In the genomic region with DNA sequence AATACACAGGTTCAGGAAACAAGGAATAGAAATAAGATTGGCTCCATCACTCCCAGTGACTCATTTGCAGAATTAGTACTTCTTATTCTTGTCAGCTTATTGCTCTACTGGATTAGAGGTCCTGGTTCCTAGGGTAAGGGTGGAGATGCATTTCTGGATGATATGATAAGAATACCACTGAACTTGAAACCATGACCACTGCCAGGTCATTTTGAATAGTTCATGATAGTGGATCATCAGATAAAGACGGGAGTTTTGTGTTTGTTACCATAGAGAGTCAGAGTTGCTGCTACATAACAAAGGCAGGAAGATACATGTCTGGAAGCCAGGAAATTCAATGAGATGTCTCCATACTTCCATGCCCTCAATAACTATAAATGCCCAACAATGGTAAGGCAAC, we compare ENCODE assay signal across 16 cellular contexts.
"Had no signal": no experiment of that assay in that cellular context is flagged by ENCODE, and none has a peak within 500 bp of the region (broad histone marks: within the 10 kb centered on the region; RNA-seq: fewer than 3 reads in every experiment).

No MANE protein-coding gene starts in this region.

- H3K4me3 ChIP-seq: dorsolateral prefrontal cortex, gastrocnemius medialis, tibial nerve had no signal

- FAIRE-seq: kidney, TTC549 had no signal

- H3K9me3 ChIP-seq: gastrocnemius medialis, tibial nerve had no signal

- H3K27ac Mint-ChIP-seq: activated CD4-positive, alpha-beta T cell treated with anti-CD3 and anti-CD28 coated beads, Interleukin-2, amount 10 ng/mL, durations not matched to agents 7 days and 5 days; activated naive CD8-positive, alpha-beta T cell; natural killer cell treated with Interleukin-12 subunit alpha and Interleukin-12 subunit beta and Interleukin-15 and Interleukin-18, amount 100 ng/mL, for 72 hours had no signal

- DNase-seq: activated CD4-positive, alpha-beta T cell treated with anti-CD3 and anti-CD28 coated beads, Interleukin-2, amount 10 ng/mL, durations not matched to agents 7 days and 5 days; activated gamma-delta T cell treated with Interleukin-2 at 50 U/mL for 16 hours; dorsolateral prefrontal cortex; gastrocnemius medialis; kidney; left ventricle myocardium superior; mesendoderm; posterior cingulate gyrus; retina; stimulated activated CD4-positive, alpha-beta T cell treated with anti-CD3 and anti-CD28 coated beads, Interleukin-15, amount 100 ng/mL, for 24 hours; stimulated activated CD4-positive, alpha-beta T cell treated with anti-CD3 and anti-CD28 coated beads, Interleukin-4, amount 100 ng/mL, for 24 hours; stimulated activated naive CD4-positive, alpha-beta T cell had no signal

- H3K36me3 Mint-ChIP-seq: activated naive CD8-positive, alpha-beta T cell had no signal

- ATAC-seq: gastrocnemius medialis; left ventricle myocardium superior; natural killer cell treated with Interleukin-12 subunit alpha and Interleukin-12 subunit beta and Interleukin-15 and Interleukin-18, amount 100 ng/mL, for 72 hours had no signal

- H3K27ac ChIP-seq: dorsolateral prefrontal cortex, gastrocnemius medialis, tibial nerve had no signal

- H3K4me3 Mint-ChIP-seq: activated CD4-positive, alpha-beta T cell treated with anti-CD3 and anti-CD28 coated beads, Interleukin-2, amount 10 ng/mL, durations not matched to agents 7 days and 5 days; activated naive CD8-positive, alpha-beta T cell; natural killer cell treated with Interleukin-12 subunit alpha and Interleukin-12 subunit beta and Interleukin-15 and Interleukin-18, amount 100 ng/mL, for 72 hours had no signal

- H3K27me3 ChIP-seq: gastrocnemius medialis, tibial nerve had no signal

- H3K4me1 ChIP-seq: gastrocnemius medialis, tibial nerve had no signal

- H3K4me1 Mint-ChIP-seq: activated CD4-positive, alpha-beta T cell treated with anti-CD3 and anti-CD28 coated beads, Interleukin-2, amount 10 ng/mL, durations not matched to agents 7 days and 5 days had no signal

- H3K27me3 Mint-ChIP-seq: activated CD4-positive, alpha-beta T cell treated with anti-CD3 and anti-CD28 coated beads, Interleukin-2, amount 10 ng/mL, durations not matched to agents 7 days and 5 days; activated naive CD8-positive, alpha-beta T cell; natural killer cell treated with Interleukin-12 subunit alpha and Interleukin-12 subunit beta and Interleukin-15 and Interleukin-18, amount 100 ng/mL, for 72 hours had no signal

- H3K36me3 ChIP-seq: gastrocnemius medialis, tibial nerve had no signal
